In genomic region chrX:154593201-154593600, GRCh38 we compare ENCODE assay signal across 26 cellular contexts. TPM values are rescaled to one million over a fixed set of nuclear protein-coding genes. Genes with fewer than 3 reads are reported as not detected.
A peak's percentile ranks its signal among the peaks of the same experiment; 100 is the strongest.
DNase-seq lines count a peak whose midpoint lies in the region; ATAC-seq and TF ChIP-seq lines count a peak whose summit lies in the region.
"Had no signal": no experiment of that assay in that cellular context is flagged by ENCODE, and none has a peak within 500 bp of the region (broad histone marks: within the 10 kb centered on the region; RNA-seq: fewer than 3 reads in every experiment).

No MANE protein-coding gene starts in this region.

- H3K4me3 Mint-ChIP-seq in natural killer cell treated with Interleukin-12 subunit alpha and Interleukin-12 subunit beta and Interleukin-15 and Interleukin-18, amount 100 ng/mL, for 72 hours: no peak overlapping the region
- H3K4me3 Mint-ChIP-seq in natural killer cell: no peak overlapping the region
- H3K4me3 Mint-ChIP-seq in effector memory CD8-positive, alpha-beta T cell: no peak overlapping the region
- H3K4me3 Mint-ChIP-seq: CD14-positive monocyte; CD4-positive, alpha-beta T cell; CD8-positive, alpha-beta memory T cell; GM23338; H9 had no signal

- peaks cover 4% of the 10 kb centered on the region for H3K9me3 ChIP-seq in WERI-Rb-1 (ENCODE audit: severe bottlenecking)
- H3K9me3 ChIP-seq: BE2C had no signal

- H3K27me3 Mint-ChIP-seq in natural killer cell treated with Interleukin-12 subunit alpha and Interleukin-12 subunit beta and Interleukin-15 and Interleukin-18, amount 100 ng/mL, for 72 hours: peaks cover 0 to 4% of the 10 kb centered on the region in 2 donors
- H3K27me3 Mint-ChIP-seq in natural killer cell (ENCODE audit: low read depth in 2 of 2): no peaks in the 10 kb centered on the region
- H3K27me3 Mint-ChIP-seq in effector memory CD8-positive, alpha-beta T cell: no peaks in the 10 kb centered on the region
- H3K27me3 Mint-ChIP-seq: CD4-positive, alpha-beta T cell had no signal

- no peak overlapping the region for H3K27ac Mint-ChIP-seq in natural killer cell treated with Interleukin-12 subunit alpha and Interleukin-12 subunit beta and Interleukin-15 and Interleukin-18, amount 100 ng/mL, for 72 hours
- no peak overlapping the region for H3K27ac Mint-ChIP-seq in natural killer cell
- no peak overlapping the region for H3K27ac Mint-ChIP-seq in effector memory CD8-positive, alpha-beta T cell
- H3K27ac Mint-ChIP-seq: CD4-positive, alpha-beta T cell; GM23338; H9 had no signal

- DNase-seq in natural killer cell treated with Interleukin-12 subunit alpha and Interleukin-12 subunit beta and Interleukin-15 and Interleukin-18, amount 100 ng/mL, for 72 hours (ENCODE audit: low spot score): peak; percentile 38
- no peak for DNase-seq in natural killer cell
- DNase-seq in WERI-Rb-1: peak; percentile 1
- DNase-seq in left lobe of liver (ENCODE audit: low spot score): peak; percentile 10
- peak; percentile 45 for DNase-seq in posterior vena cava (ENCODE audit: low spot score)
- DNase-seq in NCI-H2029 treated with DMSO at 0.1 percent for 48 hours (lab: John Stamatoyannopoulos, UW): no peak
- no peak for DNase-seq in effector memory CD8-positive, alpha-beta T cell
- DNase-seq: 8988T; ACHN; AML-193; BE2C; CD4-positive, alpha-beta T cell; CD8-positive, alpha-beta memory T cell; DMS 273 treated with DMSO at 0.1 percent for 48 hours; DMS79; EL; GDM1; H9 had no signal

- TF ChIP-seq CTCF in natural killer cell (IDR thresholded peaks at IDR 0.05) (no peak), WERI-Rb-1 (IDR thresholded peaks at IDR 0.05; ENCODE audit: low read depth, low read length) (no peak)

- peaks cover 13% of the 10 kb centered on the region for H3K27me3 ChIP-seq in WERI-Rb-1 (ENCODE audit: insufficient read depth, low read depth, severe bottlenecking)
- H3K27me3 ChIP-seq: BE2C had no signal

- intact Hi-C loops in natural killer cell (cut with micrococcal nuclease) (no loop called here), posterior vena cava (cut with DNase I) (no loop called here)

- no peak overlapping the region for H3K27ac ChIP-seq in WERI-Rb-1
- H3K27ac ChIP-seq: A549; BLaER1 treated with 17β-estradiol and CSF1 and Interleukin-3, amounts not matched to agents 10 nM and 100 nM had no signal

- no peak for ATAC-seq in natural killer cell treated with Interleukin-12 subunit alpha and Interleukin-12 subunit beta and Interleukin-15 and Interleukin-18, amount 100 ng/mL, for 72 hours
- ATAC-seq in natural killer cell: no peak
- no peak for ATAC-seq in left lobe of liver
- ATAC-seq in GM18498 (IDR thresholded peaks at IDR 0.05; ENCODE audit: unreplicated experiment): no peak
- ATAC-seq in effector memory CD8-positive, alpha-beta T cell (replicated peaks): no peak
- ATAC-seq: A549, GM12878, GM23338, HCT116 had no signal

- H3K9me3 Mint-ChIP-seq in natural killer cell treated with Interleukin-12 subunit alpha and Interleukin-12 subunit beta and Interleukin-15 and Interleukin-18, amount 100 ng/mL, for 72 hours: no peaks in the 10 kb centered on the region
- H3K9me3 Mint-ChIP-seq in natural killer cell: no peaks in the 10 kb centered on the region
- H3K9me3 Mint-ChIP-seq in effector memory CD8-positive, alpha-beta T cell: no peaks in the 10 kb centered on the region
- H3K9me3 Mint-ChIP-seq: CD4-positive, alpha-beta T cell had no signal

- no peaks in the 10 kb centered on the region for H3K36me3 ChIP-seq in WERI-Rb-1
- H3K36me3 ChIP-seq: BE2C; BLaER1 treated with 17β-estradiol and CSF1 and Interleukin-3, amounts not matched to agents 10 nM and 100 nM had no signal

- H3K4me3 ChIP-seq in WERI-Rb-1 (ENCODE audit: low read depth, low read length): no peak overlapping the region
- H3K4me3 ChIP-seq: A549; BLaER1 treated with 17β-estradiol and CSF1 and Interleukin-3, amounts not matched to agents 10 nM and 100 nM; GM12878; GM23338 had no signal

- peaks cover 3 to 10% of the 10 kb centered on the region in 2 donors for H3K4me1 Mint-ChIP-seq in natural killer cell treated with Interleukin-12 subunit alpha and Interleukin-12 subunit beta and Interleukin-15 and Interleukin-18, amount 100 ng/mL, for 72 hours (ENCODE audit: low read depth in 2 of 2)
- H3K4me1 Mint-ChIP-seq in natural killer cell: peaks cover 18 to 19% of the 10 kb centered on the region in 2 donors
- peaks cover 9 to 10% of the 10 kb centered on the region in 2 donors for H3K4me1 Mint-ChIP-seq in effector memory CD8-positive, alpha-beta T cell (ENCODE audit: low read depth in 2 of 2)

- no peaks in the 10 kb centered on the region for H3K36me3 Mint-ChIP-seq in natural killer cell treated with Interleukin-12 subunit alpha and Interleukin-12 subunit beta and Interleukin-15 and Interleukin-18, amount 100 ng/mL, for 72 hours
- H3K36me3 Mint-ChIP-seq in natural killer cell: no peaks in the 10 kb centered on the region
- peaks cover 3% of the 10 kb centered on the region for H3K36me3 Mint-ChIP-seq in effector memory CD8-positive, alpha-beta T cell (ENCODE audit: insufficient read depth)
- H3K36me3 Mint-ChIP-seq: CD14-positive monocyte; CD8-positive, alpha-beta memory T cell had no signal

RNA-seq across cellular contexts. Expression of gene CTAG1A, which starts 8.3 kb away (rescaled TPM):
- total RNA-seq in natural killer cell treated with Interleukin-12 subunit alpha and Interleukin-12 subunit beta and Interleukin-15 and Interleukin-18, amount 100 ng/mL, for 72 hours: not detected
- total RNA-seq in natural killer cell (not detected), left lobe of liver (not detected), posterior vena cava (not detected)
- total RNA-seq: CD4-positive, alpha-beta T cell; CD8-positive, alpha-beta memory T cell; GM12878; GM23338; H4; H9 had no signal

RNA-seq across cellular contexts. Expression of gene CTAG1B, which starts 25.9 kb away (rescaled TPM):
- not detected for total RNA-seq in natural killer cell treated with Interleukin-12 subunit alpha and Interleukin-12 subunit beta and Interleukin-15 and Interleukin-18, amount 100 ng/mL, for 72 hours
- total RNA-seq in natural killer cell (not detected), left lobe of liver (not detected), posterior vena cava (not detected)
- total RNA-seq: CD4-positive, alpha-beta T cell; CD8-positive, alpha-beta memory T cell; GM12878; GM23338; H4; H9 had no signal

RNA-seq across cellular contexts. Expression of gene IKBKG, which starts 45.8 kb away (rescaled TPM):
- 10 to 100 TPM; 55.6 to 61.1 TPM for total RNA-seq in natural killer cell treated with Interleukin-12 subunit alpha and Interleukin-12 subunit beta and Interleukin-15 and Interleukin-18, amount 100 ng/mL, for 72 hours
- total RNA-seq in natural killer cell (10 to 100 TPM; 64.8 to 84.6 (median 84.1) TPM), left lobe of liver (69.0 TPM), posterior vena cava (10 to 100 TPM; 24.2 to 25.6 TPM)

RNA-seq across cellular contexts. Expression of gene G6PD, which starts 46.6 kb away (rescaled TPM):
- 100 to 1,000 TPM; 115 to 227 TPM for total RNA-seq in natural killer cell treated with Interleukin-12 subunit alpha and Interleukin-12 subunit beta and Interleukin-15 and Interleukin-18, amount 100 ng/mL, for 72 hours
- total RNA-seq in natural killer cell: 100 to 1,000 TPM; 184 to 220 (median 197) TPM
- total RNA-seq in left lobe of liver: 5.6 TPM
- total RNA-seq in posterior vena cava: 10 to 100 TPM; 51.9 to 55.4 TPM

Comparison
In these comparisons a context has a peak if more than half of its experiments do, and no peak if none do; other contexts are left out.
1. DNase-seq: peak in natural killer cell treated with Interleukin-12 subunit alpha and Interleukin-12 subunit beta and Interleukin-15 and Interleukin-18, amount 100 ng/mL, for 72 hours (single experiment), WERI-Rb-1 (single experiment), left lobe of liver (single experiment) and posterior vena cava (single experiment); none in natural killer cell (single experiment), NCI-H2029 treated with DMSO at 0.1 percent for 48 hours (single experiment) and effector memory CD8-positive, alpha-beta T cell (0 of 3).